Comparison of ENCODE assay signal across 1 cellular context in genomic region chr12:6849976-6850560, GRCh38.
TF ChIP-seq lines count a peak whose summit lies in the region.

No MANE protein-coding gene starts in this region.

TF ChIP-seq in endothelial cell of umbilical vein, 7 proteins besides CTCF, POLR2A, EP300 and RAD21 (continued from another document):
- TF ChIP-seq JUN (IDR thresholded peaks at IDR 0.05; ENCODE audit: borderline replicate concordance, insufficient read depth, insufficient read length, low read depth) (no peak), FOS (IDR thresholded peaks at IDR 0.05; ENCODE audit: borderline replicate concordance, insufficient read depth, low read length) (no peak)
